Comparison of ENCODE assay signal across 11 cellular contexts in the genomic region with DNA sequence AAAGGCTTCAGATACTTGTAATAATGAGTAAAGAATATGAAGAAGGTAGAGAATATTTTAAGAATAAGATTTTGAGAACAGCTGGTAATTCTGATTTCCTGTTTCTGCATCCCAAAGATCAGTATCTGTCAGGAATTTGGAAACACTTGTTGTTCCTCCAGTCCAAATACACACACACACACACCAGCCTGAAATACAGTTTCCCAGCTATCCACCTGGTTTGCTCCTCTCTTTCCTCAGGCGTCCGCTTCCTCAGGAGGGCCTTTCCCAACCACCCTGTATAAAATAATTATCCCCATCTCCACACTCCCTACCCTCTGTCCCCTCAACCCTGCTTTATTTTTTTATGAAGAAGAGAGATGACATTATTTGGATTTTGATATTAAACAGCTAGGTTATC. TPM values are rescaled to one million over a fixed set of nuclear protein-coding genes. Genes with fewer than 3 reads are reported as not detected.
DNase-seq lines count a peak whose midpoint lies in the region; ATAC-seq and TF ChIP-seq lines count a peak whose summit lies in the region.
"Had no signal": no experiment of that assay in that cellular context is flagged by ENCODE, and none has a peak within 500 bp of the region (broad histone marks: within the 10 kb centered on the region; RNA-seq: fewer than 3 reads in every experiment).

No MANE protein-coding gene starts in this region.

- H3F3A ChIP-seq in Loucy (ENCODE audit: low read depth): no peaks in the 10 kb centered on the region

- H3K36me3 ChIP-seq in Loucy (ENCODE audit: insufficient read depth, low read length) (no peaks in the 10 kb centered on the region), parathyroid adenoma (ENCODE audit: control insufficient read depth, insufficient read depth, low read length) (no peaks in the 10 kb centered on the region)

- peak overlapping the region; percentile 80 for H3K9ac ChIP-seq in Loucy (ENCODE audit: low read depth, low read length, poor library complexity, severe bottlenecking)
- H3K9ac ChIP-seq in parathyroid adenoma: no peak overlapping the region

- H3K9me3 ChIP-seq in Loucy (ENCODE audit: insufficient read depth, low read depth, low read length) (no peaks in the 10 kb centered on the region), parathyroid adenoma (ENCODE audit: control insufficient read depth, low read length) (no peaks in the 10 kb centered on the region)

- intact Hi-C loops in CD14-positive monocyte (cut with micrococcal nuclease): loop anchor here (5.0 to 10.0 kb wide), 6 partner anchors 150 to 490 kb away; partner anchors contain the start of genes BMF (in 1 of the 2), BUB1B (in 1 of the 2) and EIF2AK4 (in 1 of the 2)

- peak overlapping the region; percentile 42 for H3K27ac ChIP-seq in parathyroid adenoma

- H3K9me2 ChIP-seq in Loucy (replicated peaks; ENCODE audit: low read depth, low read length): no peaks in the 10 kb centered on the region

- DNase-seq in activated T-cell treated with anti-CD3 and anti-CD28 coated beads, Interleukin-2, amount 50 U/mL, for 24 hours: no peak
- DNase-seq in activated T-cell treated with anti-CD3 and anti-CD28 coated beads for 4 hours (no peak), CD14-positive monocyte (ENCODE audit: low spot score) (no peak)
- no peak for DNase-seq in effector memory CD8-positive, alpha-beta T cell
- no peak for DNase-seq in stimulated activated CD4-positive, alpha-beta T cell treated with anti-CD3 and anti-CD28 coated beads, Interleukin-4, amount 100 ng/mL, for 1 hour
- DNase-seq: amygdala, NCI-H226, trophoblast cell had no signal

- peaks cover 66% of the 10 kb centered on the region for H3K4me1 Mint-ChIP-seq in activated T-cell treated with anti-CD3 and anti-CD28 coated beads, Interleukin-2, amount 50 U/mL, for 24 hours (ENCODE audit: low read depth)
- peaks cover 18 to 34% of the 10 kb centered on the region in 2 donors for H3K4me1 Mint-ChIP-seq in effector memory CD8-positive, alpha-beta T cell (ENCODE audit: low read depth in 2 of 2)
- peaks cover 30% of the 10 kb centered on the region for H3K4me1 Mint-ChIP-seq in CD14-positive monocyte

- peaks cover 20% of the 10 kb centered on the region for H3K36me3 Mint-ChIP-seq in activated T-cell treated with anti-CD3 and anti-CD28 coated beads, Interleukin-2, amount 50 U/mL, for 24 hours (ENCODE audit: low read depth)
- H3K36me3 Mint-ChIP-seq in effector memory CD8-positive, alpha-beta T cell (ENCODE audit: insufficient read depth): peaks cover 11% of the 10 kb centered on the region
- peaks cover 3% of the 10 kb centered on the region in 2 donors for H3K36me3 Mint-ChIP-seq in CD14-positive monocyte

- peaks cover 27% of the 10 kb centered on the region for H3K79me2 ChIP-seq in Loucy (ENCODE audit: insufficient read depth, low read length)
- no peaks in the 10 kb centered on the region for H3K79me2 ChIP-seq in parathyroid adenoma

- H3K4me2 ChIP-seq in Loucy (ENCODE audit: low read depth, low read length, poor library complexity, severe bottlenecking) (peak overlapping the region; percentile 86), parathyroid adenoma (ENCODE audit: low read length) (peak overlapping the region; percentile 24)

- no peaks in the 10 kb centered on the region for H3K27me3 Mint-ChIP-seq in activated T-cell treated with anti-CD3 and anti-CD28 coated beads, Interleukin-2, amount 50 U/mL, for 24 hours
- no peaks in the 10 kb centered on the region for H3K27me3 Mint-ChIP-seq in effector memory CD8-positive, alpha-beta T cell
- no peaks in the 10 kb centered on the region for H3K27me3 Mint-ChIP-seq in CD14-positive monocyte (ENCODE audit: low read depth in 3 of 3)

- peak overlapping the region; percentile 81 for H3K4me3 ChIP-seq in Loucy (ENCODE audit: low read length, poor library complexity, severe bottlenecking)
- peak overlapping the region; percentile 13 for H3K4me3 ChIP-seq in parathyroid adenoma (ENCODE audit: low read depth, low read length)

- H2AFZ ChIP-seq in Loucy (ENCODE audit: low read length) (no peak overlapping the region), parathyroid adenoma (no peak overlapping the region)

- H3K4me3 Mint-ChIP-seq in activated T-cell treated with anti-CD3 and anti-CD28 coated beads, Interleukin-2, amount 50 U/mL, for 24 hours: no peak overlapping the region
- peak overlapping the region; percentile 52 to 60 for H3K4me3 Mint-ChIP-seq in effector memory CD8-positive, alpha-beta T cell
- no peak overlapping the region for H3K4me3 Mint-ChIP-seq in CD14-positive monocyte

- ATAC-seq in effector memory CD8-positive, alpha-beta T cell (replicated peaks): no peak
- ATAC-seq in GM18520 (IDR thresholded peaks at IDR 0.05; ENCODE audit: unreplicated experiment): no peak

- no peaks in the 10 kb centered on the region for H3K9me3 Mint-ChIP-seq in activated T-cell treated with anti-CD3 and anti-CD28 coated beads, Interleukin-2, amount 50 U/mL, for 24 hours
- H3K9me3 Mint-ChIP-seq in effector memory CD8-positive, alpha-beta T cell: no peaks in the 10 kb centered on the region
- peaks cover 0 to 1% (median 0%) of the 10 kb centered on the region in 7 donors for H3K9me3 Mint-ChIP-seq in CD14-positive monocyte

- H4K20me1 ChIP-seq in Loucy (ENCODE audit: insufficient read depth, low read length, poor library complexity, severe bottlenecking): no peaks in the 10 kb centered on the region

- TF ChIP-seq CTCF in Loucy (conservative IDR thresholded peaks at IDR 0.05; ENCODE audit: low read length) (no peak), parathyroid adenoma (IDR thresholded peaks at IDR 0.05) (no peak), CD14-positive monocyte (IDR thresholded peaks at IDR 0.05) (no peak)

- H3K4me1 ChIP-seq in Loucy (ENCODE audit: insufficient read depth, low read length, poor library complexity, severe bottlenecking) (peaks cover 72% of the 10 kb centered on the region), parathyroid adenoma (no peaks in the 10 kb centered on the region)

- H3K27ac Mint-ChIP-seq in activated T-cell treated with anti-CD3 and anti-CD28 coated beads, Interleukin-2, amount 50 U/mL, for 24 hours: peak overlapping the region; percentile 72
- H3K27ac Mint-ChIP-seq in effector memory CD8-positive, alpha-beta T cell: peak overlapping the region in 1 of 2 donors; percentile 80
- H3K27ac Mint-ChIP-seq in CD14-positive monocyte: peak overlapping the region in 1 of 7 donors; percentile 20

- H3K27me3 ChIP-seq in Loucy (ENCODE audit: insufficient read depth, low read length, poor library complexity, severe bottlenecking) (no peaks in the 10 kb centered on the region), parathyroid adenoma (ENCODE audit: control insufficient read depth, insufficient read depth, low read length) (no peaks in the 10 kb centered on the region)

RNA-seq across cellular contexts. Expression of gene FSIP1, which starts 2.0 kb away (rescaled TPM):
- under 1 TPM; 0.10 to 0.48 TPM for polyA plus RNA-seq in CD14-positive monocyte

Comparison
In these comparisons a context has a peak if more than half of its experiments do, and no peak if none do; other contexts are left out.
1. H3K4me3 Mint-ChIP-seq: peak in effector memory CD8-positive, alpha-beta T cell (2 of 2); none in activated T-cell treated with anti-CD3 and anti-CD28 coated beads, Interleukin-2, amount 50 U/mL, for 24 hours (single experiment) and CD14-positive monocyte (0 of 2).